Comparison of ENCODE assay signal across 1 cellular context in genomic region chr15:63121382-63122001, GRCh38.
TF ChIP-seq lines count a peak whose summit lies in the region.

TSS of gene LACTB (plus strand) at chr15:63121861. CDS start at chr15:63121872, 11 bp downstream.

TF ChIP-seq in K562, 482 proteins besides CTCF, POLR2A, EP300 and RAD21 (continued from another document and continues in another):
- TF ChIP-seq ZNF407 (IDR thresholded peaks at IDR 0.05; ENCODE audit: low read depth), result no peak
- TF ChIP-seq FOXJ3 (CRISPR knock-in tag; IDR thresholded peaks at IDR 0.05), result no peak
- no peak for TF ChIP-seq NR2C2 (CRISPR knock-in tag; IDR thresholded peaks at IDR 0.05)
- TF ChIP-seq NR2C2 (tag; IDR thresholded peaks at IDR 0.05), result 0 out of 2 replicates have a peak, but pooled peaks have one; percentile 11
- TF ChIP-seq HNRNPLL (IDR thresholded peaks at IDR 0.05; ENCODE audit: low read depth, low read length, poor library complexity, severe bottlenecking), result no peak
- no peak for TF ChIP-seq MECOM (CRISPR knock-in tag; IDR thresholded peaks at IDR 0.05)
- TF ChIP-seq THRB (CRISPR knock-in tag; conservative IDR thresholded peaks at IDR 0.05), result no peak
- no peak for TF ChIP-seq SMARCA5 (IDR thresholded peaks at IDR 0.05)
- no peak for TF ChIP-seq XRCC5 (IDR thresholded peaks at IDR 0.05; ENCODE audit: low read depth, low read length)
- TF ChIP-seq ZNF197 (CRISPR knock-in tag; IDR thresholded peaks at IDR 0.05; ENCODE audit: low read depth), result no peak
- TF ChIP-seq ELF1 (tag; IDR thresholded peaks at IDR 0.05), result peak; percentile 60
- peak; percentile 18; the same call in 1 of the 2 replicates for TF ChIP-seq C11orf30 (IDR thresholded peaks at IDR 0.05; ENCODE audit: low read depth)
- TF ChIP-seq POLR2H (tag; IDR thresholded peaks at IDR 0.05; ENCODE audit: low read depth), result no peak
- TF ChIP-seq ZBTB49 (CRISPR knock-in tag; IDR thresholded peaks at IDR 0.05; ENCODE audit: borderline replicate concordance), result no peak
- TF ChIP-seq NBN (IDR thresholded peaks at IDR 0.05; ENCODE audit: low read depth), result 0 out of 2 replicates have a peak, but pooled peaks have one; percentile 70
- TF ChIP-seq UBTF (IDR thresholded peaks at IDR 0.05; ENCODE audit: borderline replicate concordance in 1 of 2, low read depth in 2 of 2, low read length in 2 of 2), result no peak
- TF ChIP-seq ZHX1 (conservative IDR thresholded peaks at IDR 0.05; ENCODE audit: low read length), result no peak
- TF ChIP-seq CGGBP1 (CRISPR knock-in tag; IDR thresholded peaks at IDR 0.05), result no peak
- TF ChIP-seq ZNF445 (CRISPR knock-in tag; IDR thresholded peaks at IDR 0.05; ENCODE audit: low read depth), result no peak
- peak; percentile 87 for TF ChIP-seq POLR2G (IDR thresholded peaks at IDR 0.05; ENCODE audit: low read depth, low read length)
- peak; percentile 66 for TF ChIP-seq HCFC1 (IDR thresholded peaks at IDR 0.05; ENCODE audit: low read depth, low read length)
- no peak for TF ChIP-seq JUN (IDR thresholded peaks at IDR 0.05; ENCODE audit: borderline replicate concordance, low read depth, low read length)
- TF ChIP-seq JUN (CRISPR knock-in tag; IDR thresholded peaks at IDR 0.05; ENCODE audit: borderline replicate concordance), result no peak
- no peak for TF ChIP-seq MAFG (tag; conservative IDR thresholded peaks at IDR 0.05)
- no peak for TF ChIP-seq RFX1 (IDR thresholded peaks at IDR 0.05)
- TF ChIP-seq BRD9 (IDR thresholded peaks at IDR 0.05; ENCODE audit: low read depth, partially characterized antibody), result peak; percentile 30
- TF ChIP-seq ZNF23 (CRISPR knock-in tag; IDR thresholded peaks at IDR 0.05), result no peak
- no peak for TF ChIP-seq ERF (CRISPR knock-in tag; IDR thresholded peaks at IDR 0.05)
- no peak for TF ChIP-seq SMARCC2 (IDR thresholded peaks at IDR 0.05; ENCODE audit: low read depth)
- no peak for TF ChIP-seq PML (IDR thresholded peaks at IDR 0.05; ENCODE audit: low read length)
- no peak for TF ChIP-seq ZNF318 (IDR thresholded peaks at IDR 0.05; ENCODE audit: borderline replicate concordance in 1 of 2, low read depth in 1 of 2)
